In the genomic region with DNA sequence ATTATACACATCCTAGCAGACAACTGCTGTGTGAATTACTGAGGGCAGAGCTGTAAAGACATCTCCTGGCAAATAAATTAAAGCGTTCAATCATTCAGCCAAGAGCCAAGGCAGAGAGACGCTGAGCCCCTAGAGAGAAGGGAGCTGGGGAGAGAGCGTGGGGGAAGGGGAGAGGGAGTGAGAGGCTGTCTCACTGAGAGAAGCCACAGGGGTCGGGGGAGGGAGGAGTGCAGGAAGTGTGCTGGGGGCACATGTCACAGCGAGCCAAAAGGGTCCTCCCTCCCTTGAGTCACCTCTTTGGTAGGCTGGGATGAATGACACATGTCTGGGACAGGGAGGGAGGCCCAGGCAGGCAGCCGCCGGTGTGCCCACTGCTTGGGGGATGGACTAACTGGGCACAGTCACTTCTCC, we compare ENCODE assay signal across 13 cellular contexts. TPM values are rescaled to one million over a fixed set of nuclear protein-coding genes. Genes with fewer than 3 reads are reported as not detected.
DNase-seq lines count a peak whose midpoint lies in the region; ATAC-seq, FAIRE-seq and TF ChIP-seq lines count a peak whose summit lies in the region.
"Had no signal": no experiment of that assay in that cellular context is flagged by ENCODE, and none has a peak within 500 bp of the region (broad histone marks: within the 10 kb centered on the region; RNA-seq: fewer than 3 reads in every experiment).

No MANE protein-coding gene starts in this region.

- H3K9me3 ChIP-seq in neural progenitor cell (ENCODE audit: low read depth), result no peaks in the 10 kb centered on the region
- H3K9me3 ChIP-seq: SJSA1 had no signal

- H3K36me3 ChIP-seq in neural progenitor cell, result no peaks in the 10 kb centered on the region
- H3K36me3 ChIP-seq: cardiac muscle cell, SJSA1 had no signal

- H4K20me1 ChIP-seq in neural progenitor cell (ENCODE audit: low read depth), result no peaks in the 10 kb centered on the region

- no peaks in the 10 kb centered on the region for H3K27me3 Mint-ChIP-seq in activated T-cell treated with anti-CD3 and anti-CD28 coated beads, Interleukin-2, amount 50 U/mL, for 72 hours (ENCODE audit: low read depth)
- H3K27me3 Mint-ChIP-seq in neural progenitor cell (ENCODE audit: insufficient read depth, low read depth), result peaks cover 11% of the 10 kb centered on the region
- H3K27me3 Mint-ChIP-seq: activated T-helper 17 cell treated with anti-CD3 and anti-CD28 coated beads, Interleukin-2, amount 50 U/mL, for 72 hours had no signal

- H3K27ac ChIP-seq in neural progenitor cell, result no peak overlapping the region
- H3K27ac ChIP-seq: cardiac muscle cell, SJSA1, VCaP had no signal

- H3K27ac Mint-ChIP-seq in activated T-cell treated with anti-CD3 and anti-CD28 coated beads, Interleukin-2, amount 50 U/mL, for 72 hours, result no peak overlapping the region
- no peak overlapping the region for H3K27ac Mint-ChIP-seq in neural progenitor cell
- H3K27ac Mint-ChIP-seq: activated T-helper 17 cell treated with anti-CD3 and anti-CD28 coated beads, Interleukin-2, amount 50 U/mL, for 72 hours had no signal

- no peaks in the 10 kb centered on the region for H3K27me3 ChIP-seq in neural progenitor cell
- H3K27me3 ChIP-seq: cardiac muscle cell had no signal

- H3K4me1 Mint-ChIP-seq in activated T-cell treated with anti-CD3 and anti-CD28 coated beads, Interleukin-2, amount 50 U/mL, for 72 hours (ENCODE audit: low read depth), result peaks cover 10% of the 10 kb centered on the region
- peaks cover 13% of the 10 kb centered on the region for H3K4me1 Mint-ChIP-seq in neural progenitor cell
- H3K4me1 Mint-ChIP-seq: activated T-helper 17 cell treated with anti-CD3 and anti-CD28 coated beads, Interleukin-2, amount 50 U/mL, for 72 hours had no signal

- H3K9me3 Mint-ChIP-seq in activated T-cell treated with anti-CD3 and anti-CD28 coated beads, Interleukin-2, amount 50 U/mL, for 72 hours, result no peaks in the 10 kb centered on the region
- no peaks in the 10 kb centered on the region for H3K9me3 Mint-ChIP-seq in neural progenitor cell
- H3K9me3 Mint-ChIP-seq: activated T-helper 17 cell treated with anti-CD3 and anti-CD28 coated beads, Interleukin-2, amount 50 U/mL, for 72 hours had no signal

- H3F3A ChIP-seq in neural progenitor cell (ENCODE audit: low read depth), result no peaks in the 10 kb centered on the region

- peaks cover 17% of the 10 kb centered on the region for H3K4me1 ChIP-seq in neural progenitor cell
- H3K4me1 ChIP-seq: SJSA1 had no signal

- peak overlapping the region in 1 of 2 donors; percentile 34 for H3K4me3 Mint-ChIP-seq in activated T-cell treated with anti-CD3 and anti-CD28 coated beads, Interleukin-2, amount 50 U/mL, for 72 hours
- H3K4me3 Mint-ChIP-seq in neural progenitor cell, result no peak overlapping the region
- H3K4me3 Mint-ChIP-seq: activated T-helper 17 cell treated with anti-CD3 and anti-CD28 coated beads, Interleukin-2, amount 50 U/mL, for 72 hours had no signal

- TF ChIP-seq CTCF in neural progenitor cell (IDR thresholded peaks at IDR 0.05), result no peak

- no peaks in the 10 kb centered on the region for H3K79me2 ChIP-seq in neural progenitor cell (ENCODE audit: low read depth)

- peak; percentile 46 to 51 for ATAC-seq in activated T-cell treated with anti-CD3 and anti-CD28 coated beads, Interleukin-2, amount 50 U/mL, for 72 hours (replicated peaks in 1 of 2)
- ATAC-seq: activated T-helper 17 cell treated with anti-CD3 and anti-CD28 coated beads, Interleukin-2, amount 50 U/mL, for 72 hours had no signal

- no peak overlapping the region for H3K9ac ChIP-seq in neural progenitor cell

- no peaks in the 10 kb centered on the region for H3K36me3 Mint-ChIP-seq in activated T-cell treated with anti-CD3 and anti-CD28 coated beads, Interleukin-2, amount 50 U/mL, for 72 hours (ENCODE audit: insufficient read depth in 2 of 2)
- H3K36me3 Mint-ChIP-seq in neural progenitor cell, result no peaks in the 10 kb centered on the region

- H2AFZ ChIP-seq in neural progenitor cell (replicated peaks), result peak overlapping the region; percentile 93

- no peak for FAIRE-seq in HTR-8/SVneo (lab: Jason Lieb, UNC)
- FAIRE-seq: endothelial cell of umbilical vein had no signal

- DNase-seq in NCI-H2081 (lab: John Stamatoyannopoulos, UW), result peak; percentile 27 to 62
- DNase-seq in NCI-H2081 treated with DMSO at 0.1 percent for 48 hours (lab: John Stamatoyannopoulos, UW), result no peak
- DNase-seq in HTR-8/SVneo (ENCODE audit: insufficient read length, low spot score), result peak; percentile 45
- peak in 1 of 2 donors; percentile 22 for DNase-seq in activated T-cell treated with anti-CD3 and anti-CD28 coated beads, Interleukin-2, amount 50 U/mL, for 72 hours
- DNase-seq in neural progenitor cell (ENCODE audit: low spot score), result no peak
- DNase-seq in AG08395 (ENCODE audit: low spot score), result no peak
- no peak for DNase-seq in NAMALWA (ENCODE audit: low spot score)
- no peak for DNase-seq in foreskin melanocyte

- H3K4me2 ChIP-seq in neural progenitor cell, result peak overlapping the region; percentile 45

- no peak overlapping the region for H3K4me3 ChIP-seq in neural progenitor cell
- H3K4me3 ChIP-seq: cardiac muscle cell, SJSA1 had no signal

RNA-seq across cellular contexts. Expression of a gene that starts 21.2 kb away (rescaled TPM):
- total RNA-seq in activated T-cell treated with anti-CD3 and anti-CD28 coated beads, Interleukin-2, amount 50 U/mL, for 72 hours, result 100 to 1,000 TPM; 161 to 184 TPM
- 237 and 345 TPM in 2 replicates for total RNA-seq in neural progenitor cell (ENCODE audit: low replicate concordance)

Comparison
In these comparisons a context has a peak if more than half of its experiments do, and no peak if none do; other contexts are left out.
1. DNase-seq: peak in NCI-H2081 (2 of 2) and HTR-8/SVneo (single experiment); none in NCI-H2081 treated with DMSO at 0.1 percent for 48 hours (single experiment), neural progenitor cell (single experiment), AG08395 (single experiment), NAMALWA (single experiment) and foreskin melanocyte (single experiment).